ENCODE assay signal across 7 cellular contexts in the genomic region with DNA sequence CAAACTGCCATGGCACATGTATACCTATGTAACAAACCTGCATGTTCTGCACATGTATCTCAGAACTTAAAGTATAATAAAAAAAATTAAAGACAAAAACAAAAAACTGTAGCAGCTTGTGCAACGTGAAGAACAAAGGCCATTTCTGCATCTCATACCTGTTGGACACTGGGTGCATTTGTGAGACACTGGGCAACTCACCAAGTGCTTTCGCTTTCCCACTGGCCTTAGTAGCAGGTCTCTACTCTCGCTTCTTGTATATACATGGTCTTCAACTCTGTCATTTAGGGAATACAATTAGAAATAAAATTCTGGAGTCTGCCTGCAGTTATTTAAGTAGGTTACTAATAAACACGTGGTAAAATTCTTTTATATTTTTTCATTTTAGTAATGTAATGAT.
"Had no signal": no experiment of that assay in that cellular context is flagged by ENCODE, and none has a peak within 500 bp of the region (broad histone marks: within the 10 kb centered on the region; RNA-seq: fewer than 3 reads in every experiment).

No MANE protein-coding gene starts in this region.

- H2AFZ ChIP-seq: GM23338 had no signal

- DNase-seq: H9, HCEC 1CT, IMR-90, Kasumi-1, KG1 had no signal

- H3K4me2 ChIP-seq: GM23338 had no signal

- H3K4me3 ChIP-seq: GM23338, K562 had no signal

- ATAC-seq: GM23338, K562 had no signal
